19 cellular contexts compared by ENCODE assay signal in the genomic region with DNA sequence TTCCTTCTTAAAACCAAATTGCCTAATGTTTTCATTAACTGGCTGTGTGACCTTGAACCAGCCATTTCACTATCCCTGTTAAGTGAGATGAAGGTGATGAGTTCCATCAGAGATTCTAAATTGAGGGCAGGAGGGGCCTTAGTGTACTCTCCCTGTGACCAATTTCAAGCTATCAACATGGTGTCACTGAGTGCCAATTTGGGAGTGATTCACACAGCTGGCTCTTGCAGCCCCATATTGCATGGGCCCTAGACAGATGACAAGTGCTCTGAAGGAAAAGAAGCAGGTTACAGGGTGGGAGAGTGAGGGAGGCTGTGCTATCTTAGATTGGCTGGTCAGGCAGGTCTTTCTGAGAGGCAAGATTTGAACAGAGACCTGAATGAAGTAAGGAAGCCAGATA. TPM values are rescaled to one million over a fixed set of nuclear protein-coding genes. Genes with fewer than 3 reads are reported as not detected.
"Had no signal": no experiment of that assay in that cellular context is flagged by ENCODE, and none has a peak within 500 bp of the region (broad histone marks: within the 10 kb centered on the region; RNA-seq: fewer than 3 reads in every experiment).

No MANE protein-coding gene starts in this region.

- DNase-seq: Karpas-422, KG1, MM.1S, NCI-H1092 treated with DMSO at 0.1 percent for 48 hours, NCI-H1436, NCI-H187, NCI-H2029, NCI-H2081 treated with DMSO at 0.1 percent for 48 hours, NCI-H2171, NCI-H226, NCI-H446, NCI-H510A, NCI-H524 treated with DMSO at 0.1 percent for 48 hours, NCI-H69, NCI-H774, PC-3, SIG-M5 had no signal

- ATAC-seq: Panc1, PC-3 had no signal

RNA-seq across cellular contexts. Expression of gene TACSTD2, which starts 13.0 kb away (rescaled TPM):
- total RNA-seq: SJSA1 had no signal
